ENCODE assay signal across 1 cellular context in the genomic region with DNA sequence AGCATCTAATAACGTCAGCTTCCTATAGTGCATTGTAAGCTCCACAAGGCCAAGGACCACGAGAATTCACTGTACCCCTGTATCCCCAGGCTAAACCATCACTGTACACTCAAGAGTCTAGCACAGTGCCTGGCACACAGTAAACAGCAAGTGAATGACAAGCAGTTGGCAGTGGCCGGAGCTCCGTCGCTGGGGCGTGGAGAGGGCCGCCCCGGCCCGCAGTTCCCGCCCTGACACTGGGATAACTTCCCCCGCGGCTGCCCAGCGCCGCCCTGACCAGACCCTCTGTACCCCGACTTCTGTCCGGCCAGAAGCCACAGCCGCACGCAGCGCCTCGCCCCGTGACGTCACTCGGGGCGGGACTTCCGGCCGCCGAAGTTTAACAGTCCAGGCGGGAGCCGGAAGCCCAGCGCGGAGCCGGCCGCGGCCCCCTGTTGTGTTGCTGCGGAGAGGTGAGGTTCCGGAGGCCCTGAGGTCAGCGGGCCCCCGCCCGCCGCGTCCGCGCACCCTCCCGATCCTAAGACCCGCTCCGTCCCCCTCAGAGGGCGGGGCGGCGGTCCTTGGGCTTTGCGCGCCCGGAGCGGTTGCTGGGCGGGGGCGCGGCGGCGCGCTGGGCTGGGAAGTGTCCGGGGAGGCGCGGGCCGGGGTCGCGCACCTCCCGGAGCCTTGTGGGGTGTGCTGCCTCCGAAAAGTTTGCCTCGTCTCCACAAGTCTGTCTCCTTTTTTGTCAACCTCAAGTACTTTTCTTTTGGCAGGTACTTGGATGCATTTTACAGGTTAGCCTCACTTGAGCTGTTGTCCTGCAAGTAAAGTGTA.
TF ChIP-seq lines count a peak whose summit lies in the region.

A gene with protein sequence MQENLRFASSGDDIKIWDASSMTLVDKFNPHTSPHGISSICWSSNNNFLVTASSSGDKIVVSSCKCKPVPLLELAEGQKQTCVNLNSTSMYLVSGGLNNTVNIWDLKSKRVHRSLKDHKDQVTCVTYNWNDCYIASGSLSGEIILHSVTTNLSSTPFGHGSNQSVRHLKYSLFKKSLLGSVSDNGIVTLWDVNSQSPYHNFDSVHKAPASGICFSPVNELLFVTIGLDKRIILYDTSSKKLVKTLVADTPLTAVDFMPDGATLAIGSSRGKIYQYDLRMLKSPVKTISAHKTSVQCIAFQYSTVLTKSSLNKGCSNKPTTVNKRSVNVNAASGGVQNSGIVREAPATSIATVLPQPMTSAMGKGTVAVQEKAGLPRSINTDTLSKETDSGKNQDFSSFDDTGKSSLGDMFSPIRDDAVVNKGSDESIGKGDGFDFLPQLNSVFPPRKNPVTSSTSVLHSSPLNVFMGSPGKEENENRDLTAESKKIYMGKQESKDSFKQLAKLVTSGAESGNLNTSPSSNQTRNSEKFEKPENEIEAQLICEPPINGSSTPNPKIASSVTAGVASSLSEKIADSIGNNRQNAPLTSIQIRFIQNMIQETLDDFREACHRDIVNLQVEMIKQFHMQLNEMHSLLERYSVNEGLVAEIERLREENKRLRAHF (plus strand): TSS at position 409 of the 816 bp plus-strand sequence. CDS start 2,503 bp downstream, outside the sequence.

TF ChIP-seq in GM12878, 131 proteins besides CTCF, POLR2A, EP300 and RAD21 (continued from another document):
- TF ChIP-seq, protein P1, sequence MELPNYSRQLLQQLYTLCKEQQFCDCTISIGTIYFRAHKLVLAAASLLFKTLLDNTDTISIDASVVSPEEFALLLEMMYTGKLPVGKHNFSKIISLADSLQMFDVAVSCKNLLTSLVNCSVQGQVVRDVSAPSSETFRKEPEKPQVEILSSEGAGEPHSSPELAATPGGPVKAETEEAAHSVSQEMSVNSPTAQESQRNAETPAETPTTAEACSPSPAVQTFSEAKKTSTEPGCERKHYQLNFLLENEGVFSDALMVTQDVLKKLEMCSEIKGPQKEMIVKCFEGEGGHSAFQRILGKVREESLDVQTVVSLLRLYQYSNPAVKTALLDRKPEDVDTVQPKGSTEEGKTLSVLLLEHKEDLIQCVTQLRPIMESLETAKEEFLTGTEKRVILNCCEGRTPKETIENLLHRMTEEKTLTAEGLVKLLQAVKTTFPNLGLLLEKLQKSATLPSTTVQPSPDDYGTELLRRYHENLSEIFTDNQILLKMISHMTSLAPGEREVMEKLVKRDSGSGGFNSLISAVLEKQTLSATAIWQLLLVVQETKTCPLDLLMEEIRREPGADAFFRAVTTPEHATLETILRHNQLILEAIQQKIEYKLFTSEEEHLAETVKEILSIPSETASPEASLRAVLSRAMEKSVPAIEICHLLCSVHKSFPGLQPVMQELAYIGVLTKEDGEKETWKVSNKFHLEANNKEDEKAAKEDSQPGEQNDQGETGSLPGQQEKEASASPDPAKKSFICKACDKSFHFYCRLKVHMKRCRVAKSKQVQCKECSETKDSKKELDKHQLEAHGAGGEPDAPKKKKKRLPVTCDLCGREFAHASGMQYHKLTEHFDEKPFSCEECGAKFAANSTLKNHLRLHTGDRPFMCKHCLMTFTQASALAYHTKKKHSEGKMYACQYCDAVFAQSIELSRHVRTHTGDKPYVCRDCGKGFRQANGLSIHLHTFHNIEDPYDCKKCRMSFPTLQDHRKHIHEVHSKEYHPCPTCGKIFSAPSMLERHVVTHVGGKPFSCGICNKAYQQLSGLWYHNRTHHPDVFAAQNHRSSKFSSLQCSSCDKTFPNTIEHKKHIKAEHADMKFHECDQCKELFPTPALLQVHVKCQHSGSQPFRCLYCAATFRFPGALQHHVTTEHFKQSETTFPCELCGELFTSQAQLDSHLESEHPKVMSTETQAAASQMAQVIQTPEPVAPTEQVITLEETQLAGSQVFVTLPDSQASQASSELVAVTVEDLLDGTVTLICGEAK (IDR thresholded peaks at IDR 0.05; ENCODE audit: borderline replicate concordance), result peak; percentile 85
- no peak; the same call in 1 of the 2 replicates for TF ChIP-seq SMAD5 (IDR thresholded peaks at IDR 0.05; ENCODE audit: low read depth)
- 0 out of 2 replicates have a peak, but pooled peaks have one; percentile 52 for TF ChIP-seq ZNF207 (IDR thresholded peaks at IDR 0.05; ENCODE audit: borderline replicate concordance)
- TF ChIP-seq, protein P2, sequence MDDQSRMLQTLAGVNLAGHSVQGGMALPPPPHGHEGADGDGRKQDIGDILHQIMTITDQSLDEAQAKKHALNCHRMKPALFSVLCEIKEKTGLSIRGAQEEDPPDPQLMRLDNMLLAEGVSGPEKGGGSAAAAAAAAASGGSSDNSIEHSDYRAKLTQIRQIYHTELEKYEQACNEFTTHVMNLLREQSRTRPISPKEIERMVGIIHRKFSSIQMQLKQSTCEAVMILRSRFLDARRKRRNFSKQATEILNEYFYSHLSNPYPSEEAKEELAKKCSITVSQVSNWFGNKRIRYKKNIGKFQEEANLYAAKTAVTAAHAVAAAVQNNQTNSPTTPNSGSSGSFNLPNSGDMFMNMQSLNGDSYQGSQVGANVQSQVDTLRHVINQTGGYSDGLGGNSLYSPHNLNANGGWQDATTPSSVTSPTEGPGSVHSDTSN (IDR thresholded peaks at IDR 0.05; ENCODE audit: insufficient replicate concordance, low read depth, low read length), result no peak
- 0 out of 2 replicates have a peak, but pooled peaks have one; percentile 41 for TF ChIP-seq TCF3 (IDR thresholded peaks at IDR 0.05; ENCODE audit: borderline replicate concordance, insufficient read depth, low read depth, low read length)
- peak; percentile 35; the same call in 1 of the 2 replicates for TF ChIP-seq HCFC1 (IDR thresholded peaks at IDR 0.05; ENCODE audit: low read length)
- peak; percentile 91 for TF ChIP-seq NR2F1 (conservative IDR thresholded peaks at IDR 0.05)
- TF ChIP-seq LARP7 (IDR thresholded peaks at IDR 0.05), result peak; percentile 82
- no peak for TF ChIP-seq STAT1 (conservative IDR thresholded peaks at IDR 0.05)
- TF ChIP-seq RFX5 (IDR thresholded peaks at IDR 0.05; ENCODE audit: low read depth, low read length), result peak; percentile 27; the same call in 1 of the 2 replicates
- TF ChIP-seq POLR2AphosphoS2 (IDR thresholded peaks at IDR 0.05; ENCODE audit: low read depth, low read length), result no peak
- TF ChIP-seq, protein P3, sequence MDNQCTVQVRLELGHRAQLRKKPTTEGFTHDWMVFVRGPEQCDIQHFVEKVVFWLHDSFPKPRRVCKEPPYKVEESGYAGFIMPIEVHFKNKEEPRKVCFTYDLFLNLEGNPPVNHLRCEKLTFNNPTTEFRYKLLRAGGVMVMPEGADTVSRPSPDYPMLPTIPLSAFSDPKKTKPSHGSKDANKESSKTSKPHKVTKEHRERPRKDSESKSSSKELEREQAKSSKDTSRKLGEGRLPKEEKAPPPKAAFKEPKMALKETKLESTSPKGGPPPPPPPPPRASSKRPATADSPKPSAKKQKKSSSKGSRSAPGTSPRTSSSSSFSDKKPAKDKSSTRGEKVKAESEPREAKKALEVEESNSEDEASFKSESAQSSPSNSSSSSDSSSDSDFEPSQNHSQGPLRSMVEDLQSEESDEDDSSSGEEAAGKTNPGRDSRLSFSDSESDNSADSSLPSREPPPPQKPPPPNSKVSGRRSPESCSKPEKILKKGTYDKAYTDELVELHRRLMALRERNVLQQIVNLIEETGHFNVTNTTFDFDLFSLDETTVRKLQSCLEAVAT (IDR thresholded peaks at IDR 0.05), result peak; percentile 31; the same call in 1 of the 2 replicates
- TF ChIP-seq JUND (IDR thresholded peaks at IDR 0.05; ENCODE audit: low read depth, low read length), result 0 out of 2 replicates have a peak, but pooled peaks have one; percentile 49
TF ChIP-seq in GM12878: peak in this region for 46.
